In genomic region chr1:111227875-111228747, GRCh38 we compare ENCODE assay signal across 10 cellular contexts. TPM values are rescaled to one million over a fixed set of nuclear protein-coding genes. Genes with fewer than 3 reads are reported as not detected.
DNase-seq lines count a peak whose midpoint lies in the region; ATAC-seq and TF ChIP-seq lines count a peak whose summit lies in the region.
"Had no signal": no experiment of that assay in that cellular context is flagged by ENCODE, and none has a peak within 500 bp of the region (broad histone marks: within the 10 kb centered on the region; RNA-seq: fewer than 3 reads in every experiment).

No MANE protein-coding gene starts in this region.

- peak; percentile 20 for DNase-seq in NCI-H446 treated with DMSO at 0.1 percent for 48 hours (lab: John Stamatoyannopoulos, UW)
- no peak for DNase-seq in NCI-H446 (lab: John Stamatoyannopoulos, UW)
- peak; percentile 91 for DNase-seq in astrocyte of the hippocampus (ENCODE audit: low read depth, low spot score)
- peak; percentile 53 for DNase-seq in kidney epithelial cell (ENCODE audit: low read depth)
- DNase-seq in thoracic aorta (ENCODE audit: low spot score), result no peak
- no peak for DNase-seq in NOMO-1 (lab: John Stamatoyannopoulos, UW; ENCODE audit: unreplicated experiment in 2 of 2)
- DNase-seq: NCI-H1092 had no signal

- no peak overlapping the region for H3K27ac ChIP-seq in thoracic aorta

- H3K36me3 ChIP-seq in kidney epithelial cell (ENCODE audit: control insufficient read depth, insufficient read depth, low read length) (no peaks in the 10 kb centered on the region), thoracic aorta (no peaks in the 10 kb centered on the region)
- H3K36me3 ChIP-seq: BLaER1 treated with 17β-estradiol and CSF1 and Interleukin-3, amounts not matched to agents 10 nM and 100 nM had no signal

- H3K4me3 ChIP-seq in kidney epithelial cell (ENCODE audit: low read depth, low read length), result no peak overlapping the region
- H3K4me3 ChIP-seq in thoracic aorta, result no peak overlapping the region
- H3K4me3 ChIP-seq: BLaER1 treated with 17β-estradiol and CSF1 and Interleukin-3, amounts not matched to agents 10 nM and 100 nM had no signal

- ATAC-seq in thoracic aorta (ENCODE audit: insufficient number of reproducible peaks, low FRiP score, low read depth), result peak; percentile 75
- no peak for ATAC-seq in HG02642 (IDR thresholded peaks at IDR 0.05; ENCODE audit: poor library complexity, unreplicated experiment)
- no peak for ATAC-seq in HG03097 (IDR thresholded peaks at IDR 0.05; ENCODE audit: low FRiP score, unreplicated experiment)

- TF ChIP-seq CTCF in kidney epithelial cell (IDR thresholded peaks at IDR 0.05; ENCODE audit: insufficient read depth, low read length, poor library complexity, severe bottlenecking) (no peak), thoracic aorta (IDR thresholded peaks at IDR 0.05) (no peak)

- peaks cover 6 to 17% of the 10 kb centered on the region in 2 donors for H3K4me1 ChIP-seq in thoracic aorta (ENCODE audit: control insufficient read depth in 1 of 2, low read depth in 2 of 2)

- H3K27me3 ChIP-seq in kidney epithelial cell (ENCODE audit: control insufficient read depth, insufficient read depth, low read length) (no peaks in the 10 kb centered on the region), thoracic aorta (replicated peaks; ENCODE audit: insufficient read depth) (no peaks in the 10 kb centered on the region)
- H3K27me3 ChIP-seq: BLaER1 treated with 17β-estradiol and CSF1 and Interleukin-3, amounts not matched to agents 10 nM and 100 nM had no signal

- no peaks in the 10 kb centered on the region for H3K9me3 ChIP-seq in thoracic aorta

RNA-seq across cellular contexts. Expression of gene CHI3L2, which starts 0.6 kb away (rescaled TPM):
- total RNA-seq in kidney epithelial cell (3.2 and 7.5 TPM in 2 replicates), thoracic aorta (1 to 10 TPM; 2.2 to 5.9 TPM)

RNA-seq across cellular contexts. Expression of gene DENND2D, which starts 27.7 kb away (rescaled TPM):
- 13.2 and 16.6 TPM in 2 replicates for total RNA-seq in kidney epithelial cell
- 10 to 100 TPM; 15.8 to 19.8 TPM for total RNA-seq in thoracic aorta

Comparison
In these comparisons a context has a peak if more than half of its experiments do, and no peak if none do; other contexts are left out.
1. DNase-seq: peak in NCI-H446 treated with DMSO at 0.1 percent for 48 hours (single experiment), astrocyte of the hippocampus (single experiment) and kidney epithelial cell (single experiment); none in NCI-H446 (0 of 2), thoracic aorta (single experiment) and NOMO-1 (0 of 2).